9 cellular contexts compared by ENCODE assay signal in genomic region chr5:180784497-180785097, GRCh38. TPM values are rescaled to one million over a fixed set of nuclear protein-coding genes. Genes with fewer than 3 reads are reported as not detected.
DNase-seq lines count a peak whose midpoint lies in the region; ATAC-seq and TF ChIP-seq lines count a peak whose summit lies in the region.
"Had no signal": no experiment of that assay in that cellular context is flagged by ENCODE, and none has a peak within 500 bp of the region (broad histone marks: within the 10 kb centered on the region; RNA-seq: fewer than 3 reads in every experiment).

No MANE protein-coding gene starts in this region.

- peak; percentile 76 to 84 for TF ChIP-seq CTCF in fibroblast of lung (conservative IDR thresholded peaks at IDR 0.05 in 1 of 2, IDR thresholded peaks at IDR 0.05 in 1 of 2; ENCODE audit: low read depth in 1 of 2, low read length in 2 of 2)
- peak; percentile 61 for TF ChIP-seq CTCF in neural cell (IDR thresholded peaks at IDR 0.05; ENCODE audit: poor library complexity, severe bottlenecking)

- H3K27me3 ChIP-seq in fibroblast of lung (ENCODE audit: control insufficient read depth, insufficient read depth, low read length): no peaks in the 10 kb centered on the region
- no peaks in the 10 kb centered on the region for H3K27me3 ChIP-seq in neural cell (ENCODE audit: insufficient read depth, low read depth, low read length)
- no peaks in the 10 kb centered on the region for H3K27me3 ChIP-seq in subcutaneous abdominal adipose tissue (ENCODE audit: control insufficient read depth in 5 of 5, insufficient read depth in 4 of 5, low read length in 5 of 5)

- no peaks in the 10 kb centered on the region for H3F3A ChIP-seq in neural cell (ENCODE audit: insufficient read depth, low read length, poor library complexity, severe bottlenecking)

- no peak overlapping the region for H3K4me3 Mint-ChIP-seq in activated T-cell treated with anti-CD3 and anti-CD28 coated beads, Interleukin-2, amount 50 U/mL, for 24 hours
- H3K4me3 Mint-ChIP-seq: stimulated activated naive CD8-positive, alpha-beta T cell treated with anti-CD3 and anti-CD28 coated beads, Interleukin-15, Interleukin-2, amounts not matched to agents 100 ng/mL and 50 ng/mL, for 24 hours had no signal

- H3K27me3 Mint-ChIP-seq in activated T-cell treated with anti-CD3 and anti-CD28 coated beads, Interleukin-2, amount 50 U/mL, for 24 hours: no peaks in the 10 kb centered on the region
- H3K27me3 Mint-ChIP-seq: stimulated activated naive CD8-positive, alpha-beta T cell treated with anti-CD3 and anti-CD28 coated beads, Interleukin-15, Interleukin-2, amounts not matched to agents 100 ng/mL and 50 ng/mL, for 24 hours had no signal

- H3K4me1 ChIP-seq in fibroblast of lung (ENCODE audit: control insufficient read depth, extremely low read depth, insufficient read depth, low read length) (peaks cover 31% of the 10 kb centered on the region), subcutaneous abdominal adipose tissue (ENCODE audit: control insufficient read depth in 5 of 5, insufficient read depth in 5 of 5, low read length in 5 of 5) (peaks cover 9 to 49% (median 43%) of the 10 kb centered on the region in 5 donors)

- no peak overlapping the region for H3K27ac Mint-ChIP-seq in activated T-cell treated with anti-CD3 and anti-CD28 coated beads, Interleukin-2, amount 50 U/mL, for 24 hours
- H3K27ac Mint-ChIP-seq: stimulated activated naive CD8-positive, alpha-beta T cell treated with anti-CD3 and anti-CD28 coated beads, Interleukin-15, Interleukin-2, amounts not matched to agents 100 ng/mL and 50 ng/mL, for 24 hours had no signal

- no peak overlapping the region for H2AFZ ChIP-seq in fibroblast of lung (ENCODE audit: low read length)
- no peak overlapping the region for H2AFZ ChIP-seq in neural cell (ENCODE audit: low read depth, low read length)

- TF ChIP-seq EP300 in neural cell (conservative IDR thresholded peaks at IDR 0.05; ENCODE audit: poor library complexity, severe bottlenecking): no peak

- H3K36me3 Mint-ChIP-seq in activated T-cell treated with anti-CD3 and anti-CD28 coated beads, Interleukin-2, amount 50 U/mL, for 24 hours (ENCODE audit: low read depth): peaks cover 22% of the 10 kb centered on the region

- ATAC-seq in HG02763 (IDR thresholded peaks at IDR 0.05; ENCODE audit: unreplicated experiment): peak; percentile 50

- H4K20me1 ChIP-seq in fibroblast of lung (ENCODE audit: control insufficient read depth, extremely low read depth, insufficient read depth, low read length) (no peaks in the 10 kb centered on the region), neural cell (ENCODE audit: insufficient read depth) (no peaks in the 10 kb centered on the region)

- H3K9me3 ChIP-seq in fibroblast of lung (ENCODE audit: control insufficient read depth, insufficient read depth, low read depth, low read length): no peaks in the 10 kb centered on the region
- H3K9me3 ChIP-seq in neural cell (ENCODE audit: low read length): no peaks in the 10 kb centered on the region
- no peaks in the 10 kb centered on the region for H3K9me3 ChIP-seq in subcutaneous abdominal adipose tissue (ENCODE audit: control insufficient read depth in 5 of 5, low read length in 5 of 5)

- TF ChIP-seq RAD21 in neural cell (conservative IDR thresholded peaks at IDR 0.05): peak; percentile 70

- no peak overlapping the region for H3K4me3 ChIP-seq in fibroblast of lung (replicated peaks in 1 of 4; ENCODE audit: control extremely low read depth in 1 of 4, insufficient read depth in 1 of 4, low read depth in 3 of 4, low read length in 4 of 4)
- no peak overlapping the region for H3K4me3 ChIP-seq in neural cell (ENCODE audit: low read length)
- H3K4me3 ChIP-seq in subcutaneous abdominal adipose tissue (ENCODE audit: low read depth in 1 of 5, low read length in 5 of 5): no peak overlapping the region

- H3K9me2 ChIP-seq in neural cell (ENCODE audit: insufficient read depth, low read length): no peaks in the 10 kb centered on the region

- H3K9ac ChIP-seq in fibroblast of lung (ENCODE audit: insufficient read depth, low read length) (no peak overlapping the region), neural cell (ENCODE audit: low read length) (no peak overlapping the region), subcutaneous abdominal adipose tissue (ENCODE audit: low read length in 5 of 5) (no peak overlapping the region)

- no peaks in the 10 kb centered on the region for H3K36me3 ChIP-seq in fibroblast of lung (ENCODE audit: control insufficient read depth, insufficient read depth, low read length)
- no peaks in the 10 kb centered on the region for H3K36me3 ChIP-seq in neural cell (ENCODE audit: insufficient read depth, low read length)
- H3K36me3 ChIP-seq in subcutaneous abdominal adipose tissue (ENCODE audit: control insufficient read depth in 5 of 5, insufficient read depth in 5 of 5, low read length in 5 of 5): peaks cover 0 to 20% (median 7%) of the 10 kb centered on the region in 5 donors

- H3K4me2 ChIP-seq in fibroblast of lung (ENCODE audit: extremely low read depth, insufficient read depth, low read length) (peak overlapping the region; percentile 78), neural cell (ENCODE audit: low read length) (no peak overlapping the region)

- H3K9me3 Mint-ChIP-seq in activated T-cell treated with anti-CD3 and anti-CD28 coated beads, Interleukin-2, amount 50 U/mL, for 24 hours: no peaks in the 10 kb centered on the region
- H3K9me3 Mint-ChIP-seq: stimulated activated naive CD8-positive, alpha-beta T cell treated with anti-CD3 and anti-CD28 coated beads, Interleukin-15, Interleukin-2, amounts not matched to agents 100 ng/mL and 50 ng/mL, for 24 hours had no signal

- H3K4me1 Mint-ChIP-seq in activated T-cell treated with anti-CD3 and anti-CD28 coated beads, Interleukin-2, amount 50 U/mL, for 24 hours (ENCODE audit: low read depth): peaks cover 34% of the 10 kb centered on the region

- peak overlapping the region; percentile 94 for H3K27ac ChIP-seq in fibroblast of lung (ENCODE audit: insufficient read depth, low read length)
- no peak overlapping the region for H3K27ac ChIP-seq in neural cell (ENCODE audit: low read length)
- H3K27ac ChIP-seq in subcutaneous abdominal adipose tissue (ENCODE audit: low read depth, low read length): peak overlapping the region; percentile 39

- DNase-seq in NCI-H1417 (lab: John Stamatoyannopoulos, UW) (peak in 2 of 3 experiments; percentile 39 to 51), NCI-H1417 treated with DMSO at 0.1 percent for 48 hours (lab: John Stamatoyannopoulos, UW) (no peak), NOMO-1 treated with dmso at 0.1 percent for 144 hours (lab: John Stamatoyannopoulos, UW; ENCODE audit: unreplicated experiment) (peak; percentile 2), fibroblast of lung (ENCODE audit: low read depth in 2 of 2) (peak; percentile 77 to 89)
- DNase-seq in activated T-cell treated with anti-CD3 and anti-CD28 coated beads, Interleukin-2, amount 50 U/mL, for 24 hours: peak; percentile 75

- H3K79me2 ChIP-seq in fibroblast of lung (ENCODE audit: control insufficient read depth, insufficient read depth, low read length) (no peaks in the 10 kb centered on the region), neural cell (replicated peaks; ENCODE audit: insufficient read depth, low read length) (no peaks in the 10 kb centered on the region)

TF ChIP-seq in neural cell, 6 proteins besides CTCF, POLR2A, EP300 and RAD21:
- TF ChIP-seq SMC3 (conservative IDR thresholded peaks at IDR 0.05; ENCODE audit: poor library complexity) (peak; percentile 51), MXI1 (conservative IDR thresholded peaks at IDR 0.05; ENCODE audit: poor library complexity, severe bottlenecking) (no peak), TAF1 (IDR thresholded peaks at IDR 0.05; ENCODE audit: low read depth) (no peak)
- TF ChIP-seq, protein P1, sequence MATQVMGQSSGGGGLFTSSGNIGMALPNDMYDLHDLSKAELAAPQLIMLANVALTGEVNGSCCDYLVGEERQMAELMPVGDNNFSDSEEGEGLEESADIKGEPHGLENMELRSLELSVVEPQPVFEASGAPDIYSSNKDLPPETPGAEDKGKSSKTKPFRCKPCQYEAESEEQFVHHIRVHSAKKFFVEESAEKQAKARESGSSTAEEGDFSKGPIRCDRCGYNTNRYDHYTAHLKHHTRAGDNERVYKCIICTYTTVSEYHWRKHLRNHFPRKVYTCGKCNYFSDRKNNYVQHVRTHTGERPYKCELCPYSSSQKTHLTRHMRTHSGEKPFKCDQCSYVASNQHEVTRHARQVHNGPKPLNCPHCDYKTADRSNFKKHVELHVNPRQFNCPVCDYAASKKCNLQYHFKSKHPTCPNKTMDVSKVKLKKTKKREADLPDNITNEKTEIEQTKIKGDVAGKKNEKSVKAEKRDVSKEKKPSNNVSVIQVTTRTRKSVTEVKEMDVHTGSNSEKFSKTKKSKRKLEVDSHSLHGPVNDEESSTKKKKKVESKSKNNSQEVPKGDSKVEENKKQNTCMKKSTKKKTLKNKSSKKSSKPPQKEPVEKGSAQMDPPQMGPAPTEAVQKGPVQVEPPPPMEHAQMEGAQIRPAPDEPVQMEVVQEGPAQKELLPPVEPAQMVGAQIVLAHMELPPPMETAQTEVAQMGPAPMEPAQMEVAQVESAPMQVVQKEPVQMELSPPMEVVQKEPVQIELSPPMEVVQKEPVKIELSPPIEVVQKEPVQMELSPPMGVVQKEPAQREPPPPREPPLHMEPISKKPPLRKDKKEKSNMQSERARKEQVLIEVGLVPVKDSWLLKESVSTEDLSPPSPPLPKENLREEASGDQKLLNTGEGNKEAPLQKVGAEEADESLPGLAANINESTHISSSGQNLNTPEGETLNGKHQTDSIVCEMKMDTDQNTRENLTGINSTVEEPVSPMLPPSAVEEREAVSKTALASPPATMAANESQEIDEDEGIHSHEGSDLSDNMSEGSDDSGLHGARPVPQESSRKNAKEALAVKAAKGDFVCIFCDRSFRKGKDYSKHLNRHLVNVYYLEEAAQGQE (IDR thresholded peaks at IDR 0.05; ENCODE audit: borderline replicate concordance): no peak

RNA-seq across cellular contexts. Expression of gene MGAT1, which starts 18.0 kb away (rescaled TPM):
- 55.2 and 72.5 TPM in 2 replicates for total RNA-seq in fibroblast of lung
- 80.6 and 90.4 TPM in 2 replicates for polyA plus RNA-seq in fibroblast of lung
- 118 and 125 TPM in 2 replicates for polyA plus RNA-seq in fibroblast of lung (2012)
- polyA minus RNA-seq in fibroblast of lung (ENCODE audit: low replicate concordance): 137 and 151 TPM in 2 replicates
- 31.8 and 42.6 TPM in 2 replicates for polyA plus RNA-seq in neural cell
- 43.2 and 48.9 TPM in 2 replicates for polyA minus RNA-seq in neural cell

RNA-seq across cellular contexts. Expression of gene OR2Y1, which starts 44.7 kb away (rescaled TPM):
- not detected in 2 replicates for total RNA-seq in fibroblast of lung
- not detected in 2 replicates for polyA plus RNA-seq in fibroblast of lung
- not detected in 2 replicates for polyA plus RNA-seq in fibroblast of lung (2012)
- not detected in 2 replicates for polyA minus RNA-seq in fibroblast of lung (ENCODE audit: low replicate concordance)
- polyA plus RNA-seq in neural cell: not detected in 2 replicates
- polyA minus RNA-seq in neural cell: not detected in 2 replicates
